1 cellular context compared by ENCODE assay signal in genomic region chr5:133265720-133266575, GRCh38.
TF ChIP-seq lines count a peak whose summit lies in the region.

No MANE protein-coding gene starts in this region.

TF ChIP-seq in GM12878, 131 proteins besides CTCF, POLR2A, EP300 and RAD21 (continued from another document and continues in another):
- TF ChIP-seq, protein P1, sequence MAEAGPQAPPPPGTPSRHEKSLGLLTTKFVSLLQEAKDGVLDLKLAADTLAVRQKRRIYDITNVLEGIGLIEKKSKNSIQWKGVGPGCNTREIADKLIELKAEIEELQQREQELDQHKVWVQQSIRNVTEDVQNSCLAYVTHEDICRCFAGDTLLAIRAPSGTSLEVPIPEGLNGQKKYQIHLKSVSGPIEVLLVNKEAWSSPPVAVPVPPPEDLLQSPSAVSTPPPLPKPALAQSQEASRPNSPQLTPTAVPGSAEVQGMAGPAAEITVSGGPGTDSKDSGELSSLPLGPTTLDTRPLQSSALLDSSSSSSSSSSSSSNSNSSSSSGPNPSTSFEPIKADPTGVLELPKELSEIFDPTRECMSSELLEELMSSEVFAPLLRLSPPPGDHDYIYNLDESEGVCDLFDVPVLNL (IDR thresholded peaks at IDR 0.05; ENCODE audit: low read depth, low read length) = no peak
- TF ChIP-seq NFIC (IDR thresholded peaks at IDR 0.05; ENCODE audit: low read depth, low read length) (no peak), ZZZ3 (IDR thresholded peaks at IDR 0.05; ENCODE audit: control insufficient read depth, insufficient read length, low read depth) (no peak), BMI1 (IDR thresholded peaks at IDR 0.05; ENCODE audit: borderline replicate concordance) (no peak), MEF2B (IDR thresholded peaks at IDR 0.05; ENCODE audit: partially characterized antibody, poor library complexity, severe bottlenecking) (peak; percentile 15), RELA (IDR thresholded peaks at IDR 0.05; ENCODE audit: borderline replicate concordance, partially characterized antibody) (no peak), FOXK2 (IDR thresholded peaks at IDR 0.05) (no peak), CUX1 (IDR thresholded peaks at IDR 0.05; ENCODE audit: insufficient replicate concordance, low read depth, low read length) (no peak), SUPT20H (IDR thresholded peaks at IDR 0.05; ENCODE audit: borderline replicate concordance, control insufficient read depth, low read depth, low read length) (no peak), MTA3 (IDR thresholded peaks at IDR 0.05; ENCODE audit: borderline replicate concordance, low read length) (no peak), ATF7 (IDR thresholded peaks at IDR 0.05; ENCODE audit: low read depth) (0 out of 2 replicates have a peak, but pooled peaks have one; percentile 18), STAT3 (IDR thresholded peaks at IDR 0.05; ENCODE audit: low read depth, low read length) (no peak), GATAD2B (conservative IDR thresholded peaks at IDR 0.05; ENCODE audit: low read depth) (peak; percentile 63; the same call in 1 of the 2 replicates), ZNF687 (IDR thresholded peaks at IDR 0.05) (peak; percentile 72; the same call in 1 of the 2 replicates), PRDM15 (CRISPR knock-in tag; IDR thresholded peaks at IDR 0.05) (no peak), TAF1 (IDR thresholded peaks at IDR 0.05; ENCODE audit: borderline replicate concordance, low read depth, low read length) (no peak), POLR2AphosphoS2 (IDR thresholded peaks at IDR 0.05; ENCODE audit: low read depth, low read length) (no peak), YBX1 (IDR thresholded peaks at IDR 0.05) (no peak), ZBED1 (IDR thresholded peaks at IDR 0.05; ENCODE audit: borderline replicate concordance) (no peak), HDAC2 (IDR thresholded peaks at IDR 0.05) (no peak), DPF2 (IDR thresholded peaks at IDR 0.05) (peak; percentile 76), SPI1 (IDR thresholded peaks at IDR 0.05; ENCODE audit: borderline replicate concordance, insufficient read depth, low read depth, low read length) (no peak), CHD2 (IDR thresholded peaks at IDR 0.05; ENCODE audit: borderline replicate concordance, low read depth, low read length) (0 out of 2 replicates have a peak, but pooled peaks have one; percentile 38), KLF5 (IDR thresholded peaks at IDR 0.05; ENCODE audit: partially characterized antibody) (no peak), ZNF592 (IDR thresholded peaks at IDR 0.05) (no peak)
- TF ChIP-seq, protein P2, sequence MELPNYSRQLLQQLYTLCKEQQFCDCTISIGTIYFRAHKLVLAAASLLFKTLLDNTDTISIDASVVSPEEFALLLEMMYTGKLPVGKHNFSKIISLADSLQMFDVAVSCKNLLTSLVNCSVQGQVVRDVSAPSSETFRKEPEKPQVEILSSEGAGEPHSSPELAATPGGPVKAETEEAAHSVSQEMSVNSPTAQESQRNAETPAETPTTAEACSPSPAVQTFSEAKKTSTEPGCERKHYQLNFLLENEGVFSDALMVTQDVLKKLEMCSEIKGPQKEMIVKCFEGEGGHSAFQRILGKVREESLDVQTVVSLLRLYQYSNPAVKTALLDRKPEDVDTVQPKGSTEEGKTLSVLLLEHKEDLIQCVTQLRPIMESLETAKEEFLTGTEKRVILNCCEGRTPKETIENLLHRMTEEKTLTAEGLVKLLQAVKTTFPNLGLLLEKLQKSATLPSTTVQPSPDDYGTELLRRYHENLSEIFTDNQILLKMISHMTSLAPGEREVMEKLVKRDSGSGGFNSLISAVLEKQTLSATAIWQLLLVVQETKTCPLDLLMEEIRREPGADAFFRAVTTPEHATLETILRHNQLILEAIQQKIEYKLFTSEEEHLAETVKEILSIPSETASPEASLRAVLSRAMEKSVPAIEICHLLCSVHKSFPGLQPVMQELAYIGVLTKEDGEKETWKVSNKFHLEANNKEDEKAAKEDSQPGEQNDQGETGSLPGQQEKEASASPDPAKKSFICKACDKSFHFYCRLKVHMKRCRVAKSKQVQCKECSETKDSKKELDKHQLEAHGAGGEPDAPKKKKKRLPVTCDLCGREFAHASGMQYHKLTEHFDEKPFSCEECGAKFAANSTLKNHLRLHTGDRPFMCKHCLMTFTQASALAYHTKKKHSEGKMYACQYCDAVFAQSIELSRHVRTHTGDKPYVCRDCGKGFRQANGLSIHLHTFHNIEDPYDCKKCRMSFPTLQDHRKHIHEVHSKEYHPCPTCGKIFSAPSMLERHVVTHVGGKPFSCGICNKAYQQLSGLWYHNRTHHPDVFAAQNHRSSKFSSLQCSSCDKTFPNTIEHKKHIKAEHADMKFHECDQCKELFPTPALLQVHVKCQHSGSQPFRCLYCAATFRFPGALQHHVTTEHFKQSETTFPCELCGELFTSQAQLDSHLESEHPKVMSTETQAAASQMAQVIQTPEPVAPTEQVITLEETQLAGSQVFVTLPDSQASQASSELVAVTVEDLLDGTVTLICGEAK (IDR thresholded peaks at IDR 0.05; ENCODE audit: borderline replicate concordance) = no peak
- TF ChIP-seq, protein P3, sequence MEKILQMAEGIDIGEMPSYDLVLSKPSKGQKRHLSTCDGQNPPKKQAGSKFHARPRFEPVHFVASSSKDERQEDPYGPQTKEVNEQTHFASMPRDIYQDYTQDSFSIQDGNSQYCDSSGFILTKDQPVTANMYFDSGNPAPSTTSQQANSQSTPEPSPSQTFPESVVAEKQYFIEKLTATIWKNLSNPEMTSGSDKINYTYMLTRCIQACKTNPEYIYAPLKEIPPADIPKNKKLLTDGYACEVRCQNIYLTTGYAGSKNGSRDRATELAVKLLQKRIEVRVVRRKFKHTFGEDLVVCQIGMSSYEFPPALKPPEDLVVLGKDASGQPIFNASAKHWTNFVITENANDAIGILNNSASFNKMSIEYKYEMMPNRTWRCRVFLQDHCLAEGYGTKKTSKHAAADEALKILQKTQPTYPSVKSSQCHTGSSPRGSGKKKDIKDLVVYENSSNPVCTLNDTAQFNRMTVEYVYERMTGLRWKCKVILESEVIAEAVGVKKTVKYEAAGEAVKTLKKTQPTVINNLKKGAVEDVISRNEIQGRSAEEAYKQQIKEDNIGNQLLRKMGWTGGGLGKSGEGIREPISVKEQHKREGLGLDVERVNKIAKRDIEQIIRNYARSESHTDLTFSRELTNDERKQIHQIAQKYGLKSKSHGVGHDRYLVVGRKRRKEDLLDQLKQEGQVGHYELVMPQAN (conservative IDR thresholded peaks at IDR 0.05) = no peak
